In genomic region chr2:47695800-47696477, GRCh38 we compare ENCODE assay signal across 33 cellular contexts.
DNase-seq lines count a peak whose midpoint lies in the region; ATAC-seq, FAIRE-seq and TF ChIP-seq lines count a peak whose summit lies in the region.
"Had no signal": no experiment of that assay in that cellular context is flagged by ENCODE, and none has a peak within 500 bp of the region (broad histone marks: within the 10 kb centered on the region; RNA-seq: fewer than 3 reads in every experiment).

No MANE protein-coding gene starts in this region.

- peak overlapping the region; percentile 27; the same call in 1 of the 2 replicates for H2BK12ac ChIP-seq in H1 (ENCODE audit: low read depth, low read length)

- no peaks in the 10 kb centered on the region for H4K20me1 ChIP-seq in BLaER1 treated with 17β-estradiol and CSF1 and Interleukin-3, amounts not matched to agents 10 nM and 100 nM
- H4K20me1 ChIP-seq in H1 (replicated peaks in 1 of 2; ENCODE audit: control insufficient read depth in 1 of 2, insufficient read depth in 2 of 2, low read length in 2 of 2), result no peaks in the 10 kb centered on the region

- H2AK5ac ChIP-seq in H1 (ENCODE audit: low read depth, low read length) (0 out of 2 replicates have a peak overlapping the region, but pooled peaks have one; percentile 17), mesendoderm (ENCODE audit: low read length) (peak overlapping the region; percentile 32)

- peak overlapping the region; percentile 81 to 98 (median 92) for H3K4me2 ChIP-seq in BLaER1 treated with 17β-estradiol and CSF1 and Interleukin-3, amounts not matched to agents 10 nM and 100 nM
- peak overlapping the region; percentile 56 to 73 for H3K4me2 ChIP-seq in H1 (ENCODE audit: insufficient read depth in 1 of 2, low read depth in 2 of 2, low read length in 2 of 2)
- no peak overlapping the region for H3K4me2 ChIP-seq in mesendoderm (ENCODE audit: low read length)

- CTCF ChIA-PET in H1 (lab: Charles Lee; ENCODE audit: partially characterized antibody) (interaction anchor here (0.6 to 2.4 kb wide), 8 partner anchors 9 to 156 kb away, joined by 3 to 10 read pairs (median 4); no protein-coding TSS in a partner anchor), RWPE1 (lab: Yijun Ruan, JAX) (no interaction called here)

- H2BK5ac ChIP-seq in H1 (ENCODE audit: low read depth, low read length) (peak overlapping the region; percentile 97), mesendoderm (ENCODE audit: low read length) (peak overlapping the region; percentile 43)

- H2AFZ ChIP-seq in H1 (ENCODE audit: low read length), result no peak overlapping the region
- H2AFZ ChIP-seq: parathyroid adenoma had no signal

- H3K9ac ChIP-seq in BLaER1 treated with 17β-estradiol and CSF1 and Interleukin-3, amounts not matched to agents 10 nM and 100 nM, result peak overlapping the region; percentile 59 to 94 (median 86); a peak in 21 of 22 replicates
- peak overlapping the region; percentile 70 for H3K9ac ChIP-seq in HUES64 (ENCODE audit: low read depth, low read length)
- peak overlapping the region in 3 of 4 experiments; percentile 40 to 76 (median 49); a peak in 5 of 7 replicates for H3K9ac ChIP-seq in H1 (replicated peaks in 1 of 4; ENCODE audit: extremely low read depth in 1 of 4, low read depth in 3 of 4, low read length in 3 of 4)
- H3K9ac ChIP-seq in mesendoderm (ENCODE audit: low read length), result peak overlapping the region; percentile 40
- H3K9ac ChIP-seq: parathyroid adenoma had no signal

- peaks cover 45 to 98% (median 70%) of the 10 kb centered on the region in 10 experiments for H3K4me1 ChIP-seq in BLaER1 treated with 17β-estradiol and CSF1 and Interleukin-3, amounts not matched to agents 10 nM and 100 nM
- H3K4me1 ChIP-seq in HUES64 (ENCODE audit: insufficient read depth, low read length) (peaks cover 42% of the 10 kb centered on the region), H1 (replicated peaks in 1 of 4; ENCODE audit: control insufficient read depth in 3 of 4, insufficient read depth in 4 of 4, low read length in 3 of 4) (peaks cover 11 to 33% (median 20%) of the 10 kb centered on the region in 4 experiments; a peak in 6 of 7 replicates), mesendoderm (ENCODE audit: control insufficient read depth, low read depth, low read length) (peaks cover 9% of the 10 kb centered on the region)
- H3K4me1 ChIP-seq: parathyroid adenoma, suprapubic skin had no signal

- H2BK15ac ChIP-seq in H1 (ENCODE audit: low read length) (no peak overlapping the region), mesendoderm (replicated peaks; ENCODE audit: low read depth) (peak overlapping the region; percentile 14)

- no peak for ATAC-seq in activated naive CD8-positive, alpha-beta T cell treated with anti-CD3 and anti-CD28 coated beads, Interleukin-2, amount 50 U/mL, for 24 hours
- ATAC-seq: activated CD8-positive, alpha-beta T cell treated with anti-CD3 and anti-CD28 coated beads for 36 hours; HCT116; heart right ventricle had no signal

- no peaks in the 10 kb centered on the region for H3K36me3 Mint-ChIP-seq in activated naive CD8-positive, alpha-beta T cell treated with anti-CD3 and anti-CD28 coated beads, Interleukin-2, amount 50 U/mL, for 24 hours (ENCODE audit: low read depth)
- H3K36me3 Mint-ChIP-seq: activated naive CD4-positive, alpha-beta T cell treated with anti-CD3 and anti-CD28 coated beads, Interleukin-2, amount 10 ng/mL, durations not matched to agents 7 days and 5 days; stimulated activated naive B cell treated with anti-CD40 and anti-IgM and Interleukin-4, amounts not matched to agents 10 μg/mL and 1 μg/mL and 100 μg/mL, for 72 hours had no signal

- DNase-seq in H1 (ENCODE audit: low read depth in 1 of 2, low spot score in 2 of 2), result peak; percentile 64 to 68
- peak; percentile 73 for DNase-seq in mesendoderm
- DNase-seq in dermis blood vessel endothelial cell, result no peak
- DNase-seq in iPS-NIHi7 (ENCODE audit: extremely low spot score), result no peak
- DNase-seq in RWPE1 (ENCODE audit: low spot score), result no peak
- DNase-seq in activated naive CD8-positive, alpha-beta T cell treated with anti-CD3 and anti-CD28 coated beads, Interleukin-2, amount 50 U/mL, for 24 hours, result no peak
- DNase-seq: activated CD4-positive, CD25-positive, alpha-beta regulatory T cell treated with anti-CD3 and anti-CD28 coated beads, Interleukin-2, amount 50 U/mL, for 72 hours; activated CD8-positive, alpha-beta memory T cell treated with anti-CD3 and anti-CD28 coated beads, Interleukin-2, amount 50 U/mL, for 48 hours; activated CD8-positive, alpha-beta T cell treated with anti-CD3 and anti-CD28 coated beads for 36 hours; activated naive CD4-positive, alpha-beta T cell treated with anti-CD3 and anti-CD28 coated beads, Interleukin-2, amount 10 ng/mL, durations not matched to agents 7 days and 5 days; amygdala; brain microvascular endothelial cell; CD4-positive, alpha-beta T cell; dorsolateral prefrontal cortex; foreskin melanocyte; heart right ventricle; IMR-90; NCI-H1092 treated with DMSO at 0.1 percent for 48 hours; NCI-H187; NCI-H2171 treated with DMSO at 0.1 percent for 48 hours; NCI-H510A; retina had no signal

- H2BK20ac ChIP-seq in H1 (ENCODE audit: low read length), result peak overlapping the region; percentile 43; the same call in 1 of the 2 replicates

- peak in 1 of 2 experiments; percentile 44; a peak in 1 of 3 replicates for TF ChIP-seq POLR2A in H1 (IDR thresholded peaks at IDR 0.05; ENCODE audit: control extremely low read depth in 1 of 2, low read depth in 2 of 2, low read length in 2 of 2)

- H3K18ac ChIP-seq in H1 (ENCODE audit: extremely low read depth, low read length), result peak overlapping the region; percentile 84
- H3K18ac ChIP-seq in mesendoderm (ENCODE audit: low read length), result peak overlapping the region; percentile 55

- H4K5ac ChIP-seq in H1 (ENCODE audit: insufficient read length, low read depth, low read length), result peak overlapping the region; percentile 66
- peak overlapping the region; percentile 97 for H4K5ac ChIP-seq in mesendoderm (ENCODE audit: low read length)

- no peaks in the 10 kb centered on the region for H3K9me3 Mint-ChIP-seq in activated naive CD8-positive, alpha-beta T cell treated with anti-CD3 and anti-CD28 coated beads, Interleukin-2, amount 50 U/mL, for 24 hours
- H3K9me3 Mint-ChIP-seq: activated CD8-positive, alpha-beta T cell treated with anti-CD3 and anti-CD28 coated beads for 36 hours; activated naive CD4-positive, alpha-beta T cell treated with anti-CD3 and anti-CD28 coated beads, Interleukin-2, amount 10 ng/mL, durations not matched to agents 7 days and 5 days; CD4-positive, alpha-beta T cell; neural crest cell; stimulated activated naive B cell treated with anti-CD40 and anti-IgM and Interleukin-4, amounts not matched to agents 10 μg/mL and 1 μg/mL and 100 μg/mL, for 72 hours; T-helper 1 cell treated with Interleukin-12 subunit alpha and Interleukin-12 subunit beta and Interleukin-4 antibody, amounts not matched to agents 30 μg/mL and 1 μg/mL, for 36 hours had no signal

- no peak for TF ChIP-seq RAD21 in H1 (IDR thresholded peaks at IDR 0.05 in 1 of 2, conservative IDR thresholded peaks at IDR 0.05 in 1 of 2; ENCODE audit: low read depth in 2 of 2, low read length in 2 of 2)

- H3K23ac ChIP-seq in H1 (ENCODE audit: insufficient read length), result no peak overlapping the region
- no peak overlapping the region for H3K23ac ChIP-seq in mesendoderm (ENCODE audit: low read length)

- peak overlapping the region; percentile 43 to 79 (median 68) for H3K4me3 ChIP-seq in BLaER1 treated with 17β-estradiol and CSF1 and Interleukin-3, amounts not matched to agents 10 nM and 100 nM
- peak overlapping the region; percentile 33 for H3K4me3 ChIP-seq in HUES64 (ENCODE audit: low read length)
- peak overlapping the region in 2 of 4 experiments; percentile 13 to 46; a peak in 3 of 8 replicates for H3K4me3 ChIP-seq in H1 (ENCODE audit: extremely low read depth in 1 of 4, insufficient read depth in 2 of 4, low read depth in 3 of 4, low read length in 4 of 4)
- H3K4me3 ChIP-seq in mesendoderm (ENCODE audit: low read length), result no peak overlapping the region
- H3K4me3 ChIP-seq: dorsolateral prefrontal cortex, heart right ventricle, SK-N-MC, suprapubic skin had no signal

- H3K56ac ChIP-seq in H1 (replicated peaks; ENCODE audit: insufficient read length, low read depth, low read length) (no peak overlapping the region), mesendoderm (ENCODE audit: low read length) (peak overlapping the region; percentile 81)

- H2BK120ac ChIP-seq in H1 (replicated peaks; ENCODE audit: low read depth, low read length) (peak overlapping the region; percentile 30), mesendoderm (ENCODE audit: low read depth, low read length) (peak overlapping the region; percentile 48)

- H3K79me1 ChIP-seq in H1 (ENCODE audit: low read depth, low read length), result no peaks in the 10 kb centered on the region
- H3K79me1 ChIP-seq in mesendoderm (ENCODE audit: low read length), result no peaks in the 10 kb centered on the region

- H3K27ac Mint-ChIP-seq in activated naive CD8-positive, alpha-beta T cell treated with anti-CD3 and anti-CD28 coated beads, Interleukin-2, amount 50 U/mL, for 24 hours, result no peak overlapping the region
- H3K27ac Mint-ChIP-seq: activated CD8-positive, alpha-beta T cell treated with anti-CD3 and anti-CD28 coated beads for 36 hours; activated naive CD4-positive, alpha-beta T cell treated with anti-CD3 and anti-CD28 coated beads, Interleukin-2, amount 10 ng/mL, durations not matched to agents 7 days and 5 days; CD4-positive, alpha-beta T cell; T-helper 1 cell treated with Interleukin-12 subunit alpha and Interleukin-12 subunit beta and Interleukin-4 antibody, amounts not matched to agents 30 μg/mL and 1 μg/mL, for 36 hours had no signal

- peaks cover 7% of the 10 kb centered on the region for H3K27me3 Mint-ChIP-seq in activated naive CD8-positive, alpha-beta T cell treated with anti-CD3 and anti-CD28 coated beads, Interleukin-2, amount 50 U/mL, for 24 hours
- H3K27me3 Mint-ChIP-seq: stimulated activated naive B cell treated with anti-CD40 and anti-IgM and Interleukin-4, amounts not matched to agents 10 μg/mL and 1 μg/mL and 100 μg/mL, for 72 hours had no signal

- H4K8ac ChIP-seq in H1 (ENCODE audit: extremely low read depth, insufficient read depth, low read length) (no peak overlapping the region), mesendoderm (ENCODE audit: low read depth, low read length) (no peak overlapping the region)

- H3K79me2 ChIP-seq in H1 (ENCODE audit: control insufficient read depth in 1 of 2, insufficient read depth in 2 of 2, low read length in 2 of 2) (no peaks in the 10 kb centered on the region), mesendoderm (ENCODE audit: control insufficient read depth, insufficient read depth, low read length) (no peaks in the 10 kb centered on the region)
- H3K79me2 ChIP-seq: parathyroid adenoma had no signal

- H3K4me3 Mint-ChIP-seq in activated naive CD8-positive, alpha-beta T cell treated with anti-CD3 and anti-CD28 coated beads, Interleukin-2, amount 50 U/mL, for 24 hours, result no peak overlapping the region
- H3K4me3 Mint-ChIP-seq: activated CD8-positive, alpha-beta T cell treated with anti-CD3 and anti-CD28 coated beads for 36 hours; activated naive CD4-positive, alpha-beta T cell treated with anti-CD3 and anti-CD28 coated beads, Interleukin-2, amount 10 ng/mL, durations not matched to agents 7 days and 5 days; CD4-positive, alpha-beta T cell; neural crest cell; T-helper 1 cell treated with Interleukin-12 subunit alpha and Interleukin-12 subunit beta and Interleukin-4 antibody, amounts not matched to agents 30 μg/mL and 1 μg/mL, for 36 hours had no signal

- H3K4ac ChIP-seq in H1 (replicated peaks; ENCODE audit: insufficient read length, low read depth, low read length), result peak overlapping the region; percentile 4
- H3K4ac ChIP-seq in mesendoderm (ENCODE audit: low read depth, low read length), result peak overlapping the region; percentile 41

- H3K4me1 Mint-ChIP-seq in activated naive CD8-positive, alpha-beta T cell treated with anti-CD3 and anti-CD28 coated beads, Interleukin-2, amount 50 U/mL, for 24 hours, result no peaks in the 10 kb centered on the region
- H3K4me1 Mint-ChIP-seq: activated naive CD4-positive, alpha-beta T cell treated with anti-CD3 and anti-CD28 coated beads, Interleukin-2, amount 10 ng/mL, durations not matched to agents 7 days and 5 days had no signal

- no peaks in the 10 kb centered on the region; the same call in 1 of the 2 replicates for H3K23me2 ChIP-seq in H1 (ENCODE audit: low read depth, low read length)

- no peaks in the 10 kb centered on the region for H3K27me3 ChIP-seq in BLaER1 treated with 17β-estradiol and CSF1 and Interleukin-3, amounts not matched to agents 10 nM and 100 nM
- H3K27me3 ChIP-seq in HUES64 (ENCODE audit: insufficient read depth, low read length) (no peaks in the 10 kb centered on the region), H1 (replicated peaks in 1 of 4; ENCODE audit: control insufficient read depth in 3 of 4, extremely low read depth in 1 of 4, insufficient read depth in 3 of 4, low read length in 3 of 4) (no peaks in the 10 kb centered on the region), mesendoderm (ENCODE audit: insufficient read depth, low read length, poor library complexity) (no peaks in the 10 kb centered on the region)
- H3K27me3 ChIP-seq: brain microvascular endothelial cell, dorsolateral prefrontal cortex, suprapubic skin had no signal

- peaks cover 0 to 24% (median 0%) of the 10 kb centered on the region in 11 experiments; a peak in 5 of 22 replicates for H3K36me3 ChIP-seq in BLaER1 treated with 17β-estradiol and CSF1 and Interleukin-3, amounts not matched to agents 10 nM and 100 nM
- H3K36me3 ChIP-seq in HUES64 (ENCODE audit: insufficient read depth, low read length) (no peaks in the 10 kb centered on the region), H1 (ENCODE audit: control insufficient read depth in 2 of 4, insufficient read depth in 4 of 4, low read length in 3 of 4) (peaks cover 0 to 14% (median 6%) of the 10 kb centered on the region in 4 experiments; a peak in 3 of 8 replicates), mesendoderm (ENCODE audit: control insufficient read depth, insufficient read depth, low read length) (no peaks in the 10 kb centered on the region)
- H3K36me3 ChIP-seq: brain microvascular endothelial cell, heart right ventricle, suprapubic skin had no signal

- H3K14ac ChIP-seq in H1 (ENCODE audit: insufficient read length), result no peak overlapping the region

- H3K27ac ChIP-seq in BLaER1 treated with 17β-estradiol and CSF1 and Interleukin-3, amounts not matched to agents 10 nM and 100 nM, result peak overlapping the region in 10 of 11 experiments; percentile 14 to 95 (median 90); a peak in 20 of 22 replicates
- H3K27ac ChIP-seq in HUES64 (ENCODE audit: low read depth, low read length) (peak overlapping the region; percentile 93), H1 (ENCODE audit: low read depth, low read length) (peak overlapping the region; percentile 81), mesendoderm (ENCODE audit: low read depth, low read length) (peak overlapping the region; percentile 34), RWPE1 (no peak overlapping the region)
- H3K27ac ChIP-seq: brain microvascular endothelial cell, dorsolateral prefrontal cortex, heart right ventricle, parathyroid adenoma, SK-N-MC, suprapubic skin had no signal

- TF ChIP-seq EP300 in H1 (IDR thresholded peaks at IDR 0.05; ENCODE audit: borderline replicate concordance in 1 of 2, low read depth in 2 of 2, low read length in 2 of 2), result no peak; a peak in 1 of 3 replicates

- FAIRE-seq in H1 (lab: Jason Lieb, UNC), result peak; percentile 83
- FAIRE-seq: A204.1, TTC549 had no signal

- POLR2A ChIA-PET in H1 (lab: Charles Lee; ENCODE audit: partially characterized antibody) (interaction anchor here (0.5 to 1.9 kb wide), 16 partner anchors 10 to 373 kb away, joined by 3 to 9 read pairs (median 3); partner anchors contain the start of genes MSH2 and MSH6), RWPE1 (lab: Yijun Ruan, JAX; ENCODE audit: low non-redundant PET) (no interaction called here)

- H4K91ac ChIP-seq in H1 (replicated peaks; ENCODE audit: insufficient read length, low read length), result no peak overlapping the region

- TF ChIP-seq CTCF in H1 (IDR thresholded peaks at IDR 0.05; ENCODE audit: control extremely low read depth in 1 of 3, insufficient read depth in 1 of 3, low read depth in 1 of 3, low read length in 3 of 3), result no peak
- TF ChIP-seq CTCF in RWPE1 (conservative IDR thresholded peaks at IDR 0.05; ENCODE audit: low read depth), result no peak

- 59% methylated on average over 12 of the region's 12 CpGs for WGBS in HUES64
- 17% methylated on average over 11 of the region's 12 CpGs; no CpG with 5 or more reads in 1 of the 2 experiments for WGBS in H1 (ENCODE audit: extremely low coverage in 1 of 2, insufficient coverage in 1 of 2, insufficient read length in 1 of 2, insufficient replicate concordance in 2 of 2, low coverage in 1 of 2, low lambda C conversion rate in 2 of 2, missing lambda C conversion rate in 1 of 2), 2 experiments
- WGBS in mesendoderm (ENCODE audit: extremely low coverage, insufficient coverage, low lambda C conversion rate), result no CpG with 5 or more reads among the region's 12 CpGs

- no peaks in the 10 kb centered on the region for H3K9me3 ChIP-seq in BLaER1 treated with 17β-estradiol and CSF1 and Interleukin-3, amounts not matched to agents 10 nM and 100 nM (replicated peaks in 1 of 11)
- H3K9me3 ChIP-seq in HUES64 (ENCODE audit: insufficient read depth, low read depth, low read length) (peaks cover 16% of the 10 kb centered on the region), H1 (ENCODE audit: insufficient read depth in 2 of 2, low read depth in 1 of 2, low read length in 1 of 2) (peaks cover 8 to 12% of the 10 kb centered on the region in 2 experiments)
- H3K9me3 ChIP-seq: suprapubic skin had no signal

Comparison
In these comparisons a context has a peak if more than half of its experiments do, and no peak if none do; other contexts are left out.
1. DNase-seq: peak in H1 (2 of 2) and mesendoderm (single experiment); none in dermis blood vessel endothelial cell (single experiment), iPS-NIHi7 (single experiment), RWPE1 (single experiment) and activated naive CD8-positive, alpha-beta T cell treated with anti-CD3 and anti-CD28 coated beads, Interleukin-2, amount 50 U/mL, for 24 hours (single experiment).
2. Peak in every context shown above with its lines, with median percentiles within 50 percentile points of each other: H3K9ac ChIP-seq.